ENCODE assay signal across 16 cellular contexts in the genomic region with DNA sequence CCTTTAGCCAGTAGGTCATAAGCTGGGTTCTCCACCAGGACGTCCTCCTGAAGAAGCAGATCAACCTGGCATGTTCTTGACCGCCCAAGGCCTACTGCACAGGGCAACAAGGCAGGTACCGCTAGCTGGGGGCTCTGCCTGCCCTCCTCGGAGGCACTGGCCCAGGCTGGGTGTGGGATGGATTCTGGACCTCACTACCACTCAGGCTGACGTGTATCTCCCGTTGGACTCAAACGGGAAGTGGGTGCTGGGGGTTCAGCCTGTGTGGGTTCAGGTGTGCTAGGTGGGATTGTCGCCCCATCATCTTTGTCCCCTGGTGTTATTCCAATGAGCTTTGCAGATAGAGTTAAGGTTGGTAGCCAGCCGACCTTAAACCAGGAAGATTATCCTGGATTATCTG.
DNase-seq lines count a peak whose midpoint lies in the region; ATAC-seq, FAIRE-seq and TF ChIP-seq lines count a peak whose summit lies in the region.
"Had no signal": no experiment of that assay in that cellular context is flagged by ENCODE, and none has a peak within 500 bp of the region (broad histone marks: within the 10 kb centered on the region; RNA-seq: fewer than 3 reads in every experiment).

No MANE protein-coding gene starts in this region.

- no peak overlapping the region for H2BK120ac ChIP-seq in H9 (ENCODE audit: low read depth, low read length, poor library complexity, severe bottlenecking)

- H3K79me2 ChIP-seq in H9 (ENCODE audit: insufficient read depth, low read length), result no peaks in the 10 kb centered on the region

- no peak overlapping the region for H3T11ph ChIP-seq in H9 (ENCODE audit: low read length)

- DNase-seq in chondrocyte (ENCODE audit: low spot score) (peak; percentile 82), posterior vena cava (ENCODE audit: low spot score) (peak; percentile 17), upper lobe of right lung (peak; percentile 63), H9 (no peak), NCI-H345 (lab: John Stamatoyannopoulos, UW) (no peak), GM12891 (ENCODE audit: insufficient read length, low spot score) (no peak)
- DNase-seq: Caco-2; CD8-positive, alpha-beta memory T cell; DMS53; GF-D8 had no signal

- H3K36me3 Mint-ChIP-seq in chondrocyte (ENCODE audit: low read depth), result peaks cover 2% of the 10 kb centered on the region
- H3K36me3 Mint-ChIP-seq in H9 (ENCODE audit: insufficient read depth in 1 of 3, low read depth in 3 of 3), result no peaks in the 10 kb centered on the region
- H3K36me3 Mint-ChIP-seq: CD14-positive monocyte; CD8-positive, alpha-beta memory T cell had no signal

- WGBS in H9 (ENCODE audit: extremely low coverage, insufficient read length, low lambda C conversion rate), result no CpG with 5 or more reads among the region's 9 CpGs

- H3K23me2 ChIP-seq in H9 (ENCODE audit: insufficient read length, low read depth, low read length, poor library complexity, severe bottlenecking), result no peaks in the 10 kb centered on the region

- H3K9me3 ChIP-seq in BLaER1 treated with 17β-estradiol and CSF1 and Interleukin-3, amounts not matched to agents 10 nM and 100 nM (replicated peaks in 1 of 11), result no peaks in the 10 kb centered on the region
- no peaks in the 10 kb centered on the region for H3K9me3 ChIP-seq in upper lobe of right lung
- H3K9me3 ChIP-seq in H9 (ENCODE audit: control insufficient read depth, low read depth, low read length), result no peaks in the 10 kb centered on the region
- H3K9me3 ChIP-seq: Caco-2 had no signal

- ATAC-seq in upper lobe of right lung, result peak; percentile 28
- ATAC-seq: HCT116 had no signal

- H3K4me1 Mint-ChIP-seq in chondrocyte (ENCODE audit: low read depth) (no peaks in the 10 kb centered on the region), H9 (peaks cover 0 to 8% of the 10 kb centered on the region in 2 experiments; a peak in 3 of 4 replicates)

- H3K4me3 Mint-ChIP-seq in chondrocyte (ENCODE audit: unreplicated experiment), result no peak overlapping the region
- H3K4me3 Mint-ChIP-seq in H9, result no peak overlapping the region
- H3K4me3 Mint-ChIP-seq: B cell, CD14-positive monocyte had no signal

- FAIRE-seq in GM12891 (lab: Jason Lieb, UNC), result no peak
- FAIRE-seq: A204.1, GM18507 had no signal

- no peak overlapping the region for H2BK5ac ChIP-seq in H9 (ENCODE audit: insufficient read length, low read length)

- H2AFZ ChIP-seq in H9 (ENCODE audit: low read length), result no peak overlapping the region

- H3K27ac ChIP-seq in BLaER1 treated with 17β-estradiol and CSF1 and Interleukin-3, amounts not matched to agents 10 nM and 100 nM, result no peak overlapping the region; a peak in 1 of 22 replicates
- no peak overlapping the region for H3K27ac ChIP-seq in upper lobe of right lung
- H3K27ac ChIP-seq in H9 (ENCODE audit: insufficient read length, low read depth, low read length), result no peak overlapping the region

- TF ChIP-seq CTCF in chondrocyte (IDR thresholded peaks at IDR 0.05), result no peak
- no peak for TF ChIP-seq CTCF in upper lobe of right lung (IDR thresholded peaks at IDR 0.05)
- TF ChIP-seq CTCF in H9 (conservative IDR thresholded peaks at IDR 0.05), result no peak

- no peak overlapping the region for H3K56ac ChIP-seq in H9 (ENCODE audit: insufficient read length, low read depth, low read length)

- H4K20me1 ChIP-seq in BLaER1 treated with 17β-estradiol and CSF1 and Interleukin-3, amounts not matched to agents 10 nM and 100 nM, result no peaks in the 10 kb centered on the region
- H4K20me1 ChIP-seq in H9 (ENCODE audit: control insufficient read depth, insufficient read depth, insufficient read length), result no peaks in the 10 kb centered on the region

- no peak overlapping the region for H2AK5ac ChIP-seq in H9 (ENCODE audit: insufficient read length, low read length)

- no peaks in the 10 kb centered on the region for H3K79me1 ChIP-seq in H9 (ENCODE audit: insufficient read depth, low read depth, low read length, poor library complexity, severe bottlenecking)

- H3K4me3 ChIP-seq in BLaER1 treated with 17β-estradiol and CSF1 and Interleukin-3, amounts not matched to agents 10 nM and 100 nM, result no peak overlapping the region
- H3K4me3 ChIP-seq in upper lobe of right lung, result no peak overlapping the region

- H3K4me1 ChIP-seq in BLaER1 treated with 17β-estradiol and CSF1 and Interleukin-3, amounts not matched to agents 10 nM and 100 nM, result peaks cover 25 to 69% (median 65%) of the 10 kb centered on the region in 10 experiments
- H3K4me1 ChIP-seq in upper lobe of right lung (no peaks in the 10 kb centered on the region), H9 (ENCODE audit: insufficient read depth, low read length) (no peaks in the 10 kb centered on the region)
- H3K4me1 ChIP-seq: Caco-2 had no signal

- H4K5ac ChIP-seq in H9 (ENCODE audit: insufficient read length, low read depth, low read length), result no peak overlapping the region

- H3K18ac ChIP-seq in H9 (ENCODE audit: insufficient read length, low read depth, low read length), result no peak overlapping the region

- no peak overlapping the region for H3K23ac ChIP-seq in H9 (ENCODE audit: insufficient read length, low read depth, low read length)

- peaks cover 0 to 10% (median 0%) of the 10 kb centered on the region in 11 experiments; a peak in 3 of 22 replicates for H3K36me3 ChIP-seq in BLaER1 treated with 17β-estradiol and CSF1 and Interleukin-3, amounts not matched to agents 10 nM and 100 nM
- H3K36me3 ChIP-seq in upper lobe of right lung, result no peaks in the 10 kb centered on the region

- H3K9me3 Mint-ChIP-seq in chondrocyte (ENCODE audit: low read depth) (no peaks in the 10 kb centered on the region), H9 (no peaks in the 10 kb centered on the region)
- H3K9me3 Mint-ChIP-seq: CD14-positive monocyte; CD8-positive, alpha-beta memory T cell had no signal

- H2BK20ac ChIP-seq in H9 (ENCODE audit: low read depth, low read length, poor library complexity, severe bottlenecking), result no peak overlapping the region

- H3K27me3 Mint-ChIP-seq in chondrocyte (ENCODE audit: low read depth) (peaks cover 9% of the 10 kb centered on the region), H9 (ENCODE audit: low read depth) (peaks cover 4% of the 10 kb centered on the region; the same call in 1 of the 2 replicates)

- no peak overlapping the region for H3K14ac ChIP-seq in H9 (ENCODE audit: insufficient read depth, low read length)

- H4K8ac ChIP-seq in H9 (replicated peaks; ENCODE audit: insufficient read length, low read depth, low read length), result no peak overlapping the region

- H3K4ac ChIP-seq in H9 (ENCODE audit: low read depth, low read length), result no peak overlapping the region

- no peak overlapping the region for H2BK12ac ChIP-seq in H9 (ENCODE audit: insufficient read length, low read depth, low read length)

- H3K9ac ChIP-seq in BLaER1 treated with 17β-estradiol and CSF1 and Interleukin-3, amounts not matched to agents 10 nM and 100 nM, result no peak overlapping the region
- H3K9ac ChIP-seq in H9 (ENCODE audit: extremely low read depth, insufficient read length, low read length), result no peak overlapping the region

- intact Hi-C loops in posterior vena cava (cut with DNase I), result no loop called here
- intact Hi-C loops in upper lobe of right lung (cut with DNase I), result no loop called here

- no peaks in the 10 kb centered on the region for H3K27me3 ChIP-seq in BLaER1 treated with 17β-estradiol and CSF1 and Interleukin-3, amounts not matched to agents 10 nM and 100 nM
- H3K27me3 ChIP-seq in upper lobe of right lung, result no peaks in the 10 kb centered on the region
- H3K27me3 ChIP-seq in H9 (ENCODE audit: insufficient read depth, low read length), result no peaks in the 10 kb centered on the region

- peak overlapping the region; percentile 34 for H3K27ac Mint-ChIP-seq in chondrocyte (ENCODE audit: unreplicated experiment)
- no peak overlapping the region for H3K27ac Mint-ChIP-seq in H9
- H3K27ac Mint-ChIP-seq: B cell, CD14-positive monocyte had no signal

- no peak overlapping the region for H2BK15ac ChIP-seq in H9 (ENCODE audit: low read depth, low read length)

- TF ChIP-seq POLR2A in GM12891 (IDR thresholded peaks at IDR 0.05; ENCODE audit: low read depth, low read length), result no peak

- peak overlapping the region in 9 of 11 experiments; percentile 70 to 90 (median 78); a peak in 19 of 22 replicates for H3K4me2 ChIP-seq in BLaER1 treated with 17β-estradiol and CSF1 and Interleukin-3, amounts not matched to agents 10 nM and 100 nM
- H3K4me2 ChIP-seq in H9 (ENCODE audit: insufficient read depth, insufficient read length, low read length), result no peak overlapping the region

- H4K91ac ChIP-seq in H9 (ENCODE audit: insufficient read length, low read depth, low read length), result no peak overlapping the region

TF ChIP-seq in GM12891, 5 proteins besides CTCF, POLR2A, EP300 and RAD21:
- TF ChIP-seq POU2F2 (IDR thresholded peaks at IDR 0.05; ENCODE audit: low read depth, low read length), result no peak
- TF ChIP-seq POLR2AphosphoS5 (IDR thresholded peaks at IDR 0.05; ENCODE audit: low read depth, low read length), result no peak
- TF ChIP-seq PAX5 (IDR thresholded peaks at IDR 0.05; ENCODE audit: insufficient read depth, low read length, severe bottlenecking), result no peak
- TF ChIP-seq TAF1 (IDR thresholded peaks at IDR 0.05; ENCODE audit: low read depth, low read length), result no peak
- no peak for TF ChIP-seq SPI1 (IDR thresholded peaks at IDR 0.05; ENCODE audit: low read depth, low read length)

Comparison
In these comparisons a context has a peak if more than half of its experiments do, and no peak if none do; other contexts are left out.
1. DNase-seq: peak in chondrocyte (single experiment), posterior vena cava (single experiment) and upper lobe of right lung (single experiment); none in H9 (single experiment), NCI-H345 (single experiment) and GM12891 (single experiment).